ENCODE assay signal across 15 cellular contexts in the genomic region with DNA sequence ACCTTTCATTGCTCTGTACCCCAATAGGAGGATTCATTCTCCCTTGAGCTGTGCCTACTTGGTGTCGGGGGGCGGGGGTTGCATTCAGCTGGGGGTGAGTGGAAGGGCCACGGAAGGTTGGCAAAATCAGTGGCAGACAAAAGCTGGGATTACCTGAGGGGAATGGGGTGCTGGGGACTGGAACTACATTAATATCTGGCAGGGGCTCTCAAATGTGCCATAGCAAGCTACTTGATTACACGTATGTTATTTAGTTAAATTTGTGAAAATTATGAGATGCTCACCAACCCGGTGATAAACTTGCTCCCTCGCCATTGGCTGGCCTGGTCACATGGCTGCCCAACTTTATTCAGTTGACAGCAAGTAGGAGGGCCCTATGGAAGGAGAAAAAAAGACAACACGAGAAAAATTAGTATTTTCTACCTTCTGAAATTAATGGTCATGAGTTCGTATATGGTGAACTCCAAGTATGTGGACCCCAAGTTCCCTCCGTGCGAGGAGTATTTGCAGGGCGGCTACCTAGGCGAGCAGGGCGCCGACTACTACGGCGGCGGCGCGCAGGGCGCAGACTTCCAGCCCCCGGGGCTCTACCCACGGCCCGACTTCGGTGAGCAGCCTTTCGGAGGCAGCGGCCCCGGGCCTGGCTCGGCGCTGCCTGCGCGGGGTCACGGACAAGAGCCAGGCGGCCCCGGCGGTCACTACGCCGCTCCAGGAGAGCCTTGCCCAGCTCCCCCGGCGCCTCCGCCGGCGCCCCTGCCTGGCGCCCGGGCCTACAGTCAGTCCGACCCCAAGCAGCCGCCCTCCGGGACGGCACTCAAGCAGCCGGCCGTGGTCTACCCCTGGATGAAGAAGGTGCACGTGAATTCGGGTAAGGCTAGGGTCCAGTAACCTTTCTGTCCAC. TPM values are rescaled to one million over a fixed set of nuclear protein-coding genes. Genes with fewer than 3 reads are reported as not detected.
DNase-seq lines count a peak whose midpoint lies in the region; ATAC-seq and TF ChIP-seq lines count a peak whose summit lies in the region.
"Had no signal": no experiment of that assay in that cellular context is flagged by ENCODE, and none has a peak within 500 bp of the region (broad histone marks: within the 10 kb centered on the region; RNA-seq: fewer than 3 reads in every experiment).

A gene (plus strand): TSS at position 352 of the 901 bp plus-strand sequence. CDS start 84 bp downstream, at position 436.

- no peak for ATAC-seq in GM19467 (IDR thresholded peaks at IDR 0.05; ENCODE audit: unreplicated experiment)
- ATAC-seq: activated CD4-positive, alpha-beta T cell treated with anti-CD3 and anti-CD28 coated beads for 36 hours; gastrocnemius medialis; psoas muscle had no signal

- H2BK120ac ChIP-seq in trophoblast cell (ENCODE audit: insufficient read depth, low read length, poor library complexity) = no peak within 1 kb of the TSS

- no peak within 1 kb of the TSS for H3K4ac ChIP-seq in trophoblast cell (ENCODE audit: low read depth, low read length)

- H2BK12ac ChIP-seq in trophoblast cell (ENCODE audit: low read length) = no peak within 1 kb of the TSS

- no peak within 1 kb of the TSS for H3K23ac ChIP-seq in trophoblast cell (ENCODE audit: low read length)

- H2AFZ ChIP-seq in trophoblast cell (ENCODE audit: insufficient read depth, low read length, poor library complexity) = peak within 1 kb of the TSS; percentile 30

- intact Hi-C loops in esophagus muscularis mucosa (cut with DNase I) = no loop called here

- H3K36me3 ChIP-seq in HUES64 (ENCODE audit: insufficient read depth, low read length) (no peaks in the 10 kb centered on the region), esophagus muscularis mucosa (no peaks in the 10 kb centered on the region), trophoblast cell (ENCODE audit: control insufficient read depth in 1 of 2, insufficient read depth in 2 of 2, low read length in 2 of 2) (no peaks in the 10 kb centered on the region)
- H3K36me3 ChIP-seq: colonic mucosa, gastrocnemius medialis had no signal

- TF ChIP-seq POLR2A in esophagus muscularis mucosa (IDR thresholded peaks at IDR 0.05; ENCODE audit: low read depth) = no peak

- H4K8ac ChIP-seq in trophoblast cell (ENCODE audit: low read depth, low read length) = no peak within 1 kb of the TSS

- H2AK5ac ChIP-seq in trophoblast cell (ENCODE audit: low read length) = no peak within 1 kb of the TSS

- TF ChIP-seq EP300 in esophagus muscularis mucosa (IDR thresholded peaks at IDR 0.05) = no peak

- H3K18ac ChIP-seq in trophoblast cell (ENCODE audit: low read length) = no peak within 1 kb of the TSS

- H3K79me1 ChIP-seq in trophoblast cell (ENCODE audit: low read length) = no peaks in the 10 kb centered on the region

- H3K27me3 ChIP-seq in HUES64 (ENCODE audit: insufficient read depth, low read length) (peaks cover 100% of the 10 kb centered on the region), esophagus muscularis mucosa (peaks cover 0 to 100% (median 67%) of the 10 kb centered on the region in 4 donors), trophoblast cell (ENCODE audit: insufficient read depth, low read length) (peaks cover 90% of the 10 kb centered on the region)

- no peak for TF ChIP-seq CTCF in esophagus muscularis mucosa (IDR thresholded peaks at IDR 0.05)

- H3K79me2 ChIP-seq in trophoblast cell (ENCODE audit: control insufficient read depth, insufficient read depth, low read length, poor library complexity) = no peaks in the 10 kb centered on the region

- peak within 1 kb of the TSS; percentile 47 for H3K4me2 ChIP-seq in trophoblast cell (ENCODE audit: low read length)

- H4K12ac ChIP-seq in trophoblast cell (ENCODE audit: low read depth, low read length) = no peak within 1 kb of the TSS

- no peak within 1 kb of the TSS for H3K14ac ChIP-seq in trophoblast cell (ENCODE audit: low read length)

- DNase-seq in COLO668 (lab: John Stamatoyannopoulos, UW; ENCODE audit: unreplicated experiment) = peak; percentile 37
- DNase-seq in esophagus muscularis mucosa (ENCODE audit: extremely low spot score) = no peak
- no peak for DNase-seq in trophoblast cell
- no peak for DNase-seq in T-helper 1 cell
- DNase-seq in NCI-H510A (lab: John Stamatoyannopoulos, UW) = no peak
- DNase-seq in activated CD4-positive, CD25-positive, alpha-beta regulatory T cell (lab: John Stamatoyannopoulos, UW) = no peak
- DNase-seq: activated CD4-positive, alpha-beta T cell treated with anti-CD3 and anti-CD28 coated beads for 36 hours; activated naive CD4-positive, alpha-beta T cell treated with Interleukin-2 at 50 U/mL for 16 hours; colonic mucosa; COR-L47; gastrocnemius medialis; NCI-H187 had no signal

- H3K9ac ChIP-seq in HUES64 (ENCODE audit: low read depth, low read length) (no peak within 1 kb of the TSS), trophoblast cell (ENCODE audit: low read length) (no peak within 1 kb of the TSS)

- H3K9me3 ChIP-seq in HUES64 (ENCODE audit: insufficient read depth, low read depth, low read length) = 0 out of 2 replicates have a peak, but pooled peaks cover 4% of the 10 kb centered on the region
- no peaks in the 10 kb centered on the region for H3K9me3 ChIP-seq in esophagus muscularis mucosa
- H3K9me3 ChIP-seq in trophoblast cell (ENCODE audit: insufficient read depth, low read depth, low read length) = peaks cover 20% of the 10 kb centered on the region
- H3K9me3 ChIP-seq: colonic mucosa, gastrocnemius medialis, psoas muscle had no signal

- peak within 1 kb of the TSS; percentile 16; the same call in 1 of the 2 replicates for H3K4me3 ChIP-seq in HUES64 (ENCODE audit: low read length)
- H3K4me3 ChIP-seq in esophagus muscularis mucosa = peak within 1 kb of the TSS; percentile 21 to 40 (median 34)
- H3K4me3 ChIP-seq in trophoblast cell (ENCODE audit: low read depth, low read length) = peak within 1 kb of the TSS; percentile 33
- H3K4me3 ChIP-seq: colonic mucosa, gastrocnemius medialis, psoas muscle had no signal

- H3K4me1 ChIP-seq in HUES64 (ENCODE audit: insufficient read depth, low read length) = peaks cover 10% of the 10 kb centered on the region; the same call in 1 of the 2 replicates
- peaks cover 3 to 28% (median 13%) of the 10 kb centered on the region in 4 donors for H3K4me1 ChIP-seq in esophagus muscularis mucosa
- H3K4me1 ChIP-seq in trophoblast cell (ENCODE audit: control insufficient read depth in 1 of 2, insufficient read depth in 2 of 2, low read length in 2 of 2) = peaks cover 5 to 7% of the 10 kb centered on the region in 2 experiments
- H3K4me1 ChIP-seq: colonic mucosa, gastrocnemius medialis, psoas muscle had no signal

- H4K91ac ChIP-seq in trophoblast cell (ENCODE audit: low read depth, low read length) = no peak within 1 kb of the TSS

- 4% methylated on average over 52 of the region's 52 CpGs for WGBS in HUES64
- 26% methylated on average over 35 of the region's 52 CpGs for WGBS in esophagus muscularis mucosa
- no CpG with 5 or more reads among the region's 52 CpGs for WGBS in trophoblast cell (ENCODE audit: extremely low coverage, insufficient coverage, insufficient read length)

- H3K27ac ChIP-seq in HUES64 (ENCODE audit: low read depth, low read length) (no peak within 1 kb of the TSS), esophagus muscularis mucosa (replicated peaks in 1 of 4) (no peak within 1 kb of the TSS), trophoblast cell (ENCODE audit: low read depth, low read length) (no peak within 1 kb of the TSS)
- H3K27ac ChIP-seq: colonic mucosa, gastrocnemius medialis, psoas muscle had no signal

- H2BK5ac ChIP-seq in trophoblast cell (ENCODE audit: low read depth, low read length, poor library complexity) = no peak within 1 kb of the TSS

RNA-seq across cellular contexts. Expression of the gene that starts here (rescaled TPM):
- polyA plus RNA-seq in HUES64 (2013, experiment 1 of 2) = 1.2 TPM
- 2.2 TPM for polyA plus RNA-seq in HUES64 (2013, experiment 2 of 2)
- 1 to 10 TPM in 2 of 4 donors, under 1 TPM in 2; 0.66 to 2.9 (median 1.9) TPM for total RNA-seq in esophagus muscularis mucosa
- not detected in 2 replicates for polyA plus RNA-seq in trophoblast cell (2013)
- total RNA-seq: activated CD4-positive, alpha-beta T cell treated with anti-CD3 and anti-CD28 coated beads for 36 hours had no signal
